Comparison of ENCODE assay signal across 30 cellular contexts in genomic region chr9:90175865-90176264, GRCh38.
"Had no signal": no experiment of that assay in that cellular context is flagged by ENCODE, and none has a peak within 500 bp of the region (broad histone marks: within the 10 kb centered on the region; RNA-seq: fewer than 3 reads in every experiment).

No MANE protein-coding gene starts in this region.

- H3K27ac Mint-ChIP-seq: immature natural killer cell; mesothelial cell of epicardium; naive thymus-derived CD4-positive, alpha-beta T cell; natural killer cell treated with Interleukin-12 subunit alpha and Interleukin-12 subunit beta and Interleukin-15 and Interleukin-18, amount 100 ng/mL, for 72 hours had no signal

- ATAC-seq: left colon; left lung; lower lobe of right lung; naive thymus-derived CD4-positive, alpha-beta T cell; pancreas; right cardiac atrium; sciatic nerve; stimulated activated naive CD8-positive, alpha-beta T cell treated with anti-CD3 and anti-CD28 coated beads, Interleukin-15, Interleukin-2, amounts not matched to agents 100 U/mL and 50 U/mL, for 24 hours had no signal

- H3K36me3 ChIP-seq: left lung, lower lobe of right lung, pancreas, prostate gland, stomach, thyroid gland, transverse colon, upper lobe of left lung, vagina had no signal

- H3K4me3 ChIP-seq: left lung, lower lobe of right lung, pancreas, prostate gland, skin epidermis, stomach, testis, thyroid gland, transverse colon, upper lobe of left lung, vagina had no signal

- H3K27me3 ChIP-seq: left lung, pancreas, stomach, testis, thyroid gland, transverse colon, upper lobe of left lung, vagina had no signal

- H3K4me1 Mint-ChIP-seq: immature natural killer cell; mesothelial cell of epicardium; naive thymus-derived CD4-positive, alpha-beta T cell had no signal

- DNase-seq: hypothalamus; immature natural killer cell; kidney; left colon; left lung; lower lobe of right lung; mammary epithelial cell; mesendoderm; naive thymus-derived CD4-positive, alpha-beta T cell; nucleus accumbens; pancreas; posterior cingulate gyrus; retina; right cardiac atrium; stimulated activated CD4-positive, alpha-beta T cell treated with anti-CD3 and anti-CD28 coated beads, Interleukin-12 subunit alpha, Interleukin-12 subunit beta, amount 100 ng/mL, for 4 hours; stimulated activated CD4-positive, alpha-beta T cell treated with anti-CD3 and anti-CD28 coated beads, Interleukin-15, amount 100 ng/mL, for 24 hours; stimulated activated CD4-positive, alpha-beta T cell treated with anti-CD3 and anti-CD28 coated beads, Interleukin-2, amount 100 ng/mL, for 24 hours; stimulated activated CD4-positive, alpha-beta T cell treated with anti-CD3 and anti-CD28 coated beads, Interleukin-4, amount 100 ng/mL, for 1 hour; stimulated activated naive CD8-positive, alpha-beta T cell treated with anti-CD3 and anti-CD28 coated beads, Interleukin-15, Interleukin-2, amounts not matched to agents 100 U/mL and 50 U/mL, for 24 hours; stomach; testis; thyroid gland; transverse colon; upper lobe of left lung had no signal

- H3K4me3 Mint-ChIP-seq: immature natural killer cell; mesothelial cell of epicardium; naive thymus-derived CD4-positive, alpha-beta T cell; natural killer cell treated with Interleukin-12 subunit alpha and Interleukin-12 subunit beta and Interleukin-15 and Interleukin-18, amount 100 ng/mL, for 72 hours had no signal

- H3K36me3 Mint-ChIP-seq: immature natural killer cell, mesothelial cell of epicardium had no signal

- H3K4me1 ChIP-seq: left lung, lower lobe of right lung, pancreas, prostate gland, stomach, testis, thyroid gland, upper lobe of left lung, vagina had no signal

- H3K27ac ChIP-seq: left lung, lower lobe of right lung, pancreas, prostate gland, skin epidermis, stomach, testis, thyroid gland, transverse colon, upper lobe of left lung, vagina had no signal

- H3K9me3 ChIP-seq: left lung, pancreas, prostate gland, testis, thyroid gland, upper lobe of left lung, vagina had no signal
